Comparison of ENCODE assay signal across 14 cellular contexts in genomic region chr9:35057271-35057620, GRCh38.
DNase-seq lines count a peak whose midpoint lies in the region; ATAC-seq and TF ChIP-seq lines count a peak whose summit lies in the region.
"Had no signal": no experiment of that assay in that cellular context is flagged by ENCODE, and none has a peak within 500 bp of the region (broad histone marks: within the 10 kb centered on the region; RNA-seq: fewer than 3 reads in every experiment).

No MANE protein-coding gene starts in this region.

- DNase-seq in T-helper 1 cell (no peak), adipocyte (ENCODE audit: low read depth) (no peak), GM13976 (ENCODE audit: low spot score) (no peak)
- DNase-seq in stimulated activated naive CD8-positive, alpha-beta T cell treated with anti-CD3 and anti-CD28 coated beads, Interleukin-15, Interleukin-2, amounts not matched to agents 100 U/mL and 50 U/mL, for 24 hours, result no peak
- DNase-seq: 8988T, DMS153, KG1, MG63, NCI-H1105, NCI-H187, NCI-H446 had no signal

- no peak overlapping the region for H3K4me3 ChIP-seq in adipocyte (ENCODE audit: low read length)
- H3K4me3 ChIP-seq: BLaER1 treated with 17β-estradiol and CSF1 and Interleukin-3, amounts not matched to agents 10 nM and 100 nM; MG63 had no signal

- peaks cover 2% of the 10 kb centered on the region for H3K4me1 Mint-ChIP-seq in T-helper 1 cell treated with Interleukin-12 subunit alpha and Interleukin-12 subunit beta and Interleukin-4 antibody, amounts not matched to agents 30 μg/mL and 1 μg/mL, for 36 hours (ENCODE audit: low read depth)

- peaks cover 100% of the 10 kb centered on the region for H3K36me3 ChIP-seq in adipocyte (ENCODE audit: control insufficient read depth, insufficient read depth, low read length, severe bottlenecking)

- H3K27ac Mint-ChIP-seq in T-helper 1 cell treated with Interleukin-12 subunit alpha and Interleukin-12 subunit beta and Interleukin-4 antibody, amounts not matched to agents 30 μg/mL and 1 μg/mL, for 36 hours, result peak overlapping the region; percentile 26

- H3K27me3 Mint-ChIP-seq in T-helper 1 cell treated with Interleukin-12 subunit alpha and Interleukin-12 subunit beta and Interleukin-4 antibody, amounts not matched to agents 30 μg/mL and 1 μg/mL, for 36 hours (ENCODE audit: low read depth), result no peaks in the 10 kb centered on the region

- TF ChIP-seq CTCF in 22Rv1 (IDR thresholded peaks at IDR 0.05), result no peak
- TF ChIP-seq CTCF in GM13976 (IDR thresholded peaks at IDR 0.05; ENCODE audit: borderline replicate concordance, control extremely low read depth, extremely low read depth, insufficient read depth, missing control alignments), result no peak

- no peaks in the 10 kb centered on the region for H3K9me3 Mint-ChIP-seq in T-helper 1 cell treated with Interleukin-12 subunit alpha and Interleukin-12 subunit beta and Interleukin-4 antibody, amounts not matched to agents 30 μg/mL and 1 μg/mL, for 36 hours

- ATAC-seq in stimulated activated naive CD8-positive, alpha-beta T cell treated with anti-CD3 and anti-CD28 coated beads, Interleukin-15, Interleukin-2, amounts not matched to agents 100 U/mL and 50 U/mL, for 24 hours, result no peak

- H3K27me3 ChIP-seq in adipocyte (replicated peaks; ENCODE audit: control insufficient read depth, insufficient read depth, low read length), result no peaks in the 10 kb centered on the region
- H3K27me3 ChIP-seq: BLaER1 treated with 17β-estradiol and CSF1 and Interleukin-3, amounts not matched to agents 10 nM and 100 nM; MG63 had no signal

- H3K9ac ChIP-seq in adipocyte (ENCODE audit: low read length), result peak overlapping the region; percentile 8
- H3K9ac ChIP-seq: BLaER1 treated with 17β-estradiol and CSF1 and Interleukin-3, amounts not matched to agents 10 nM and 100 nM had no signal

- H3K9me3 ChIP-seq in adipocyte (ENCODE audit: control insufficient read depth, low read length), result no peaks in the 10 kb centered on the region
- H3K9me3 ChIP-seq: BLaER1 treated with 17β-estradiol and CSF1 and Interleukin-3, amounts not matched to agents 10 nM and 100 nM; MG63 had no signal

- H3K4me1 ChIP-seq in adipocyte (ENCODE audit: control insufficient read depth, insufficient read depth, low read length), result no peaks in the 10 kb centered on the region
- H3K4me1 ChIP-seq: BLaER1 treated with 17β-estradiol and CSF1 and Interleukin-3, amounts not matched to agents 10 nM and 100 nM had no signal

- H3K4me3 Mint-ChIP-seq in T-helper 1 cell treated with Interleukin-12 subunit alpha and Interleukin-12 subunit beta and Interleukin-4 antibody, amounts not matched to agents 30 μg/mL and 1 μg/mL, for 36 hours, result no peak overlapping the region

- in situ Hi-C loops in GM13976 (cut with MboI; ENCODE audit: low sequenced_read_pairs, unreplicated experiment), result no loop called here

- peaks cover 72% of the 10 kb centered on the region for H3K36me3 Mint-ChIP-seq in T-helper 1 cell treated with Interleukin-12 subunit alpha and Interleukin-12 subunit beta and Interleukin-4 antibody, amounts not matched to agents 30 μg/mL and 1 μg/mL, for 36 hours (ENCODE audit: low read depth)

- 0 out of 2 replicates have a peak overlapping the region, but pooled peaks have one; percentile 2 for H3K27ac ChIP-seq in 22Rv1
- H3K27ac ChIP-seq: BLaER1 treated with 17β-estradiol and CSF1 and Interleukin-3, amounts not matched to agents 10 nM and 100 nM had no signal
